20 cellular contexts compared by ENCODE assay signal in the genomic region with DNA sequence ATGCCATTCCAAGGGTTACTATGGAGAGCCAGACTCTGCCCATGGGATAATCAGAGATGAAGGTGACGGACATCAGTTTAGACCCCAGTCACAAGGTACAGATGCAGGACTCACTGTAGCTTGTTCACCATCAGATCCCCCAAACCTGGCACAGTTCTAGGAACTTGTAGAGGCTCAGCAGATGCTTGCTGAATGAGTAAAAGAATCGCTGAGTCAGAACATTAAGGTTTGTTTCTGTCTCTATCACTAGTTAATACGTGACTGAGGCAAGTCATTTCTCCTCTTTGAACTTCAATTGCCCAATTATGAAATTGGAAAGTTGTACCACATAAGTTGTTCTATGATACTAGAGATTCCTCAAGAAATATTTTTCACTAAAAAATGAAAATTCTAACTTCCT.
DNase-seq lines count a peak whose midpoint lies in the region; ATAC-seq and TF ChIP-seq lines count a peak whose summit lies in the region.
"Had no signal": no experiment of that assay in that cellular context is flagged by ENCODE, and none has a peak within 500 bp of the region (broad histone marks: within the 10 kb centered on the region; RNA-seq: fewer than 3 reads in every experiment).

No MANE protein-coding gene starts in this region.

- peaks cover 3% of the 10 kb centered on the region; the same call in 1 of the 2 replicates for H3K9me3 ChIP-seq in OCI-LY3 (ENCODE audit: insufficient read depth, low read length)

- no peak overlapping the region for H4K8ac ChIP-seq in mesendoderm (ENCODE audit: low read depth, low read length)

- H2BK5ac ChIP-seq in mesendoderm (ENCODE audit: low read length): no peak overlapping the region

- peak; percentile 33 for DNase-seq in AG10803 (ENCODE audit: low read depth)
- peak; percentile 59 for DNase-seq in epithelial cell of proximal tubule (ENCODE audit: low read depth)
- DNase-seq in kidney tubule cell (ENCODE audit: low spot score): peak; percentile 77
- no peak for DNase-seq in Right ventricle myocardium superior
- DNase-seq in mesendoderm: no peak
- DNase-seq in SK-N-DZ (ENCODE audit: low spot score): no peak
- DNase-seq: Calu3; CD8-positive, alpha-beta T cell; NCI-H1417; NCI-H187; NCI-H2107; NCI-H510A; NCI-H774; OCI-M1; SHP77 treated with DMSO at 0.1 percent for 48 hours had no signal

- ATAC-seq in Right ventricle myocardium superior (ENCODE audit: poor library complexity): no peak
- ATAC-seq in HG03135 (IDR thresholded peaks at IDR 0.05; ENCODE audit: unreplicated experiment): no peak
- ATAC-seq: CD8-positive, alpha-beta T cell; HCT116; SK-N-SH treated with all-trans-retinoic acid at 6 μM for 48 hours had no signal

- H3K27me3 ChIP-seq in OCI-LY3 (ENCODE audit: low read depth, low read length) (no peaks in the 10 kb centered on the region), mesendoderm (ENCODE audit: insufficient read depth, low read length, poor library complexity) (no peaks in the 10 kb centered on the region)
- H3K27me3 ChIP-seq: BLaER1 treated with 17β-estradiol and CSF1 and Interleukin-3, amounts not matched to agents 10 nM and 100 nM had no signal

- H3K79me2 ChIP-seq in OCI-LY3 (ENCODE audit: low read length): no peaks in the 10 kb centered on the region
- H3K79me2 ChIP-seq in mesendoderm (ENCODE audit: control insufficient read depth, insufficient read depth, low read length): no peaks in the 10 kb centered on the region

- no peak overlapping the region for H2BK120ac ChIP-seq in mesendoderm (ENCODE audit: low read depth, low read length)

- H3K9ac ChIP-seq in OCI-LY3 (ENCODE audit: low read length) (no peak overlapping the region; the same call in 1 of the 2 replicates), mesendoderm (ENCODE audit: low read length) (no peak overlapping the region)
- H3K9ac ChIP-seq: BLaER1 treated with 17β-estradiol and CSF1 and Interleukin-3, amounts not matched to agents 10 nM and 100 nM had no signal

- H3K4me1 ChIP-seq in OCI-LY3 (ENCODE audit: low read length) (peaks cover 68% of the 10 kb centered on the region), mesendoderm (ENCODE audit: control insufficient read depth, low read depth, low read length) (no peaks in the 10 kb centered on the region)

- intact Hi-C loops in Right ventricle myocardium superior (cut with DNase I): no loop called here

- no peaks in the 10 kb centered on the region for H3K79me1 ChIP-seq in mesendoderm (ENCODE audit: low read length)

- no peak overlapping the region for H2AFZ ChIP-seq in OCI-LY3 (ENCODE audit: low read depth, low read length)

- H4K20me1 ChIP-seq in OCI-LY3 (ENCODE audit: insufficient read depth, low read length): no peaks in the 10 kb centered on the region
- H4K20me1 ChIP-seq: BLaER1 treated with 17β-estradiol and CSF1 and Interleukin-3, amounts not matched to agents 10 nM and 100 nM had no signal

- no peak overlapping the region for H3K4me3 ChIP-seq in AG10803 (ENCODE audit: low read length)
- 0 out of 2 replicates have a peak overlapping the region, but pooled peaks have one; percentile 15 for H3K4me3 ChIP-seq in OCI-LY3 (ENCODE audit: low read length)
- H3K4me3 ChIP-seq in epithelial cell of proximal tubule (ENCODE audit: low read depth, low read length): no peak overlapping the region
- no peak overlapping the region for H3K4me3 ChIP-seq in mesendoderm (ENCODE audit: low read length)
- H3K4me3 ChIP-seq: BLaER1 treated with 17β-estradiol and CSF1 and Interleukin-3, amounts not matched to agents 10 nM and 100 nM had no signal

- H2AK5ac ChIP-seq in mesendoderm (ENCODE audit: low read length): no peak overlapping the region

- H2BK15ac ChIP-seq in mesendoderm (replicated peaks; ENCODE audit: low read depth): no peak overlapping the region

- H3K36me3 ChIP-seq in OCI-LY3 (replicated peaks; ENCODE audit: low read depth, low read length) (no peaks in the 10 kb centered on the region), mesendoderm (ENCODE audit: control insufficient read depth, insufficient read depth, low read length) (no peaks in the 10 kb centered on the region)
- H3K36me3 ChIP-seq: BLaER1 treated with 17β-estradiol and CSF1 and Interleukin-3, amounts not matched to agents 10 nM and 100 nM had no signal

- peak overlapping the region; percentile 69 for H3K27ac ChIP-seq in OCI-LY3 (ENCODE audit: low read length)
- no peak overlapping the region for H3K27ac ChIP-seq in mesendoderm (ENCODE audit: low read depth, low read length)
- H3K27ac ChIP-seq: BLaER1 treated with 17β-estradiol and CSF1 and Interleukin-3, amounts not matched to agents 10 nM and 100 nM had no signal

- H3K18ac ChIP-seq in mesendoderm (ENCODE audit: low read length): no peak overlapping the region

- no peak overlapping the region for H4K5ac ChIP-seq in mesendoderm (ENCODE audit: low read length)

- WGBS in mesendoderm (ENCODE audit: extremely low coverage, insufficient coverage, low lambda C conversion rate): no CpG with 5 or more reads among the region's 3 CpGs

- no peak overlapping the region for H3K4ac ChIP-seq in mesendoderm (ENCODE audit: low read depth, low read length)

- TF ChIP-seq CTCF in AG10803 (conservative IDR thresholded peaks at IDR 0.05; ENCODE audit: low read length): no peak
- TF ChIP-seq CTCF in OCI-LY3 (IDR thresholded peaks at IDR 0.05; ENCODE audit: low read depth, low read length): no peak
- TF ChIP-seq CTCF in epithelial cell of proximal tubule (conservative IDR thresholded peaks at IDR 0.05; ENCODE audit: low read depth, low read length): no peak

- no peak overlapping the region for H3K23ac ChIP-seq in mesendoderm (ENCODE audit: low read length)

- H3K4me2 ChIP-seq in OCI-LY3 (ENCODE audit: low read length): peak overlapping the region; percentile 54
- H3K4me2 ChIP-seq in mesendoderm (ENCODE audit: low read length): no peak overlapping the region
- H3K4me2 ChIP-seq: BLaER1 treated with 17β-estradiol and CSF1 and Interleukin-3, amounts not matched to agents 10 nM and 100 nM had no signal

- no peak overlapping the region for H3K56ac ChIP-seq in mesendoderm (ENCODE audit: low read length)

Comparison
In these comparisons a context has a peak if more than half of its experiments do, and no peak if none do; other contexts are left out.
1. DNase-seq: peak in AG10803 (single experiment), epithelial cell of proximal tubule (single experiment) and kidney tubule cell (single experiment); none in Right ventricle myocardium superior (single experiment), mesendoderm (single experiment) and SK-N-DZ (single experiment).